ENCODE assay signal across 18 cellular contexts in the genomic region with DNA sequence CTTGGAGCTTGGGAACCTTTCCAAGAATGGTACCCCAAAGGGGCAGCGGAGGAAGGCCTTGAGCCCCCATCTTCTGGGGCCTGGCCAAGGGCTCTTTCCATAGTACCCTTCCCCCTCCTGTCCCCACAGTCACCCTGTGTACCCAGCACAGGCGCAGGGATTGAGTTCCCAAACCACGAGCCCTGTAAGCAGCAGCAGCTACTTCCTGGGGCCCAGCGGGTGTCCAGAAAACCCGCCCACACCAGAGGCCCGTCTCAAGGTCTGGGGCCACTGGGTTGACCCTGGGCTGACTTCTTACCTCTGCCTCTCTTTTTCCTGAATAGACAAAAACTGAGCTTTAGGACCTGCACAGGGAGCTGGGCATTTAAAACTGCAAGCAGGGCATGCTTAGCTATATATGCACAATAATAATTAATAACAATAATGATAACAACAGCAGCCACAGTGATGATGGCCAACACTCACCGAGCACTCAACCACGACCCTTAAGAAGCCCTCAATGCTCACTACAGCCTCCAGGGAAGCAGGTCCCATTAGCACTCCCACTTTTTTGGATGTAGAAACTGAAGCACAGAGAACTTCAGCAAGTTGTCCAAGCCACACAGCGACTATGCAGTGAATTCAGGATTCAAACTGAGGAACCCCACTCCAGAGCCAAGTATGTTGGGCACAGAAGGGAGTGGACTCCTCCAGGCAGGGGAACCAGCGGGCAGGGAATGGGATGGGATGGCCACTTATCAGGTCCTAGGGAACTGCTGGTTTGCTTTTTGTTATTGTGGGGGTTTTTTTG. TPM values are rescaled to one million over a fixed set of nuclear protein-coding genes. Genes with fewer than 3 reads are reported as not detected.
A peak's percentile ranks its signal among the peaks of the same experiment; 100 is the strongest.
DNase-seq lines count a peak whose midpoint lies in the region; ATAC-seq and TF ChIP-seq lines count a peak whose summit lies in the region.
"Had no signal": no experiment of that assay in that cellular context is flagged by ENCODE, and none has a peak within 500 bp of the region (broad histone marks: within the 10 kb centered on the region; RNA-seq: fewer than 3 reads in every experiment).

No MANE protein-coding gene starts in this region.

- 56 to 64% methylated on average over 7 to 10 of the region's 10 CpGs for WGBS in endodermal cell (ENCODE audit: insufficient coverage in 1 of 2, insufficient read length in 1 of 2), 2 experiments

- peak overlapping the region; percentile 70 for H3K27ac Mint-ChIP-seq in activated T-cell treated with anti-CD3 and anti-CD28 coated beads, Interleukin-2, amount 50 U/mL, for 24 hours
- H3K27ac Mint-ChIP-seq in endodermal cell: no peak overlapping the region
- H3K27ac Mint-ChIP-seq in osteocyte (ENCODE audit: unreplicated experiment): peak overlapping the region; percentile 9
- H3K27ac Mint-ChIP-seq: activated B cell treated with CpG ODN at 0.5 μM for 24 hours had no signal

- H3K4me3 Mint-ChIP-seq in activated T-cell treated with anti-CD3 and anti-CD28 coated beads, Interleukin-2, amount 50 U/mL, for 24 hours: no peak overlapping the region
- H3K4me3 Mint-ChIP-seq in endodermal cell (no peak overlapping the region), osteocyte (ENCODE audit: unreplicated experiment) (no peak overlapping the region)
- H3K4me3 Mint-ChIP-seq: activated B cell treated with CpG ODN at 0.5 μM for 24 hours had no signal

- TF ChIP-seq CTCF in endodermal cell (conservative IDR thresholded peaks at IDR 0.05) (no peak), osteocyte (IDR thresholded peaks at IDR 0.05) (no peak)

- H3K9me3 Mint-ChIP-seq in activated T-cell treated with anti-CD3 and anti-CD28 coated beads, Interleukin-2, amount 50 U/mL, for 24 hours: no peaks in the 10 kb centered on the region
- H3K9me3 Mint-ChIP-seq in endodermal cell: no peaks in the 10 kb centered on the region
- no peaks in the 10 kb centered on the region for H3K9me3 Mint-ChIP-seq in osteocyte (ENCODE audit: unreplicated experiment)
- H3K9me3 Mint-ChIP-seq: activated B cell treated with CpG ODN at 0.5 μM for 24 hours had no signal

- no peak overlapping the region for H3K27ac ChIP-seq in endodermal cell (ENCODE audit: low read depth, low read length)
- H3K27ac ChIP-seq: A549, gastroesophageal sphincter had no signal

- H3K27me3 Mint-ChIP-seq in activated T-cell treated with anti-CD3 and anti-CD28 coated beads, Interleukin-2, amount 50 U/mL, for 24 hours: no peaks in the 10 kb centered on the region
- no peaks in the 10 kb centered on the region for H3K27me3 Mint-ChIP-seq in endodermal cell (ENCODE audit: insufficient read depth)
- H3K27me3 Mint-ChIP-seq in osteocyte (ENCODE audit: unreplicated experiment): no peaks in the 10 kb centered on the region

- DNase-seq in activated T-cell treated with anti-CD3 and anti-CD28 coated beads, Interleukin-2, amount 50 U/mL, for 24 hours: no peak
- no peak for DNase-seq in activated T-cell treated with anti-CD3 and anti-CD28 coated beads for 4 hours
- DNase-seq in NT2/D1 (ENCODE audit: low read depth, low spot score): no peak
- peak; percentile 83 for DNase-seq in endodermal cell
- DNase-seq in osteocyte (ENCODE audit: extremely low spot score, unreplicated experiment): no peak
- no peak for DNase-seq in DMS53 (lab: John Stamatoyannopoulos, UW)
- no peak for DNase-seq in KG1 (lab: John Stamatoyannopoulos, UW)
- DNase-seq: activated B cell treated with CpG ODN at 0.5 μM for 24 hours; aorta; DND-41; effector CD4-positive, alpha-beta T cell; kidney glomerular epithelial cell; NCI-H1436; NCI-H524; occipital lobe had no signal

- H3K4me1 ChIP-seq in NT2/D1 (ENCODE audit: insufficient read depth, insufficient read length) (peaks cover 25% of the 10 kb centered on the region), endodermal cell (ENCODE audit: control insufficient read depth, insufficient read depth, low read length) (peaks cover 8% of the 10 kb centered on the region)

- ATAC-seq in HG03354 (IDR thresholded peaks at IDR 0.05; ENCODE audit: poor library complexity, severe bottlenecking, unreplicated experiment): no peak
- ATAC-seq: A549, gastroesophageal sphincter had no signal

- peak overlapping the region; percentile 3 for H3K9ac ChIP-seq in NT2/D1 (ENCODE audit: insufficient read length, low read depth)
- no peak overlapping the region for H3K9ac ChIP-seq in endodermal cell (ENCODE audit: extremely low read depth, low read length, poor library complexity, severe bottlenecking)

- H3K36me3 Mint-ChIP-seq in activated T-cell treated with anti-CD3 and anti-CD28 coated beads, Interleukin-2, amount 50 U/mL, for 24 hours (ENCODE audit: low read depth): no peaks in the 10 kb centered on the region
- H3K36me3 Mint-ChIP-seq in endodermal cell (ENCODE audit: low read depth) (no peaks in the 10 kb centered on the region), osteocyte (ENCODE audit: unreplicated experiment) (no peaks in the 10 kb centered on the region)

- H3K9me3 ChIP-seq in NT2/D1 (ENCODE audit: insufficient read depth, low read length): no peaks in the 10 kb centered on the region
- H3K9me3 ChIP-seq in endodermal cell (ENCODE audit: control insufficient read depth, low read length): no peaks in the 10 kb centered on the region
- H3K9me3 ChIP-seq: A549, gastroesophageal sphincter had no signal

- H3K4me3 ChIP-seq in NT2/D1 (ENCODE audit: insufficient read length, low read depth): no peak overlapping the region
- no peak overlapping the region for H3K4me3 ChIP-seq in endodermal cell (ENCODE audit: low read length)
- H3K4me3 ChIP-seq: A549, gastroesophageal sphincter had no signal

- H3K36me3 ChIP-seq in NT2/D1 (ENCODE audit: insufficient read depth, insufficient read length, low read length) (no peaks in the 10 kb centered on the region), endodermal cell (ENCODE audit: control insufficient read depth, insufficient read depth, low read length) (no peaks in the 10 kb centered on the region)
- H3K36me3 ChIP-seq: gastroesophageal sphincter had no signal

- H3K27me3 ChIP-seq in NT2/D1 (ENCODE audit: insufficient read depth, insufficient read length): no peaks in the 10 kb centered on the region
- no peaks in the 10 kb centered on the region for H3K27me3 ChIP-seq in endodermal cell (ENCODE audit: control insufficient read depth, insufficient read depth, low read length, poor library complexity, severe bottlenecking)
- H3K27me3 ChIP-seq: gastroesophageal sphincter had no signal

- H3K4me1 Mint-ChIP-seq in activated T-cell treated with anti-CD3 and anti-CD28 coated beads, Interleukin-2, amount 50 U/mL, for 24 hours (ENCODE audit: low read depth): peaks cover 43% of the 10 kb centered on the region
- H3K4me1 Mint-ChIP-seq in endodermal cell (peaks cover 19% of the 10 kb centered on the region), osteocyte (ENCODE audit: unreplicated experiment) (peaks cover 40% of the 10 kb centered on the region)
- H3K4me1 Mint-ChIP-seq: activated B cell treated with CpG ODN at 0.5 μM for 24 hours had no signal

RNA-seq across cellular contexts. Expression of a gene that starts 14.5 kb away (rescaled TPM):
- 10 to 100 TPM; 39.6 to 50.7 TPM for total RNA-seq in endodermal cell
- 44.8 TPM for polyA plus RNA-seq in endodermal cell (2013, experiment 1 of 2)
- 45.4 TPM for polyA plus RNA-seq in endodermal cell (2013, experiment 2 of 2)
- 30.5 and 32.7 TPM in 2 replicates for total RNA-seq in osteocyte
